Comparison of ENCODE assay signal across 23 cellular contexts in the genomic region with DNA sequence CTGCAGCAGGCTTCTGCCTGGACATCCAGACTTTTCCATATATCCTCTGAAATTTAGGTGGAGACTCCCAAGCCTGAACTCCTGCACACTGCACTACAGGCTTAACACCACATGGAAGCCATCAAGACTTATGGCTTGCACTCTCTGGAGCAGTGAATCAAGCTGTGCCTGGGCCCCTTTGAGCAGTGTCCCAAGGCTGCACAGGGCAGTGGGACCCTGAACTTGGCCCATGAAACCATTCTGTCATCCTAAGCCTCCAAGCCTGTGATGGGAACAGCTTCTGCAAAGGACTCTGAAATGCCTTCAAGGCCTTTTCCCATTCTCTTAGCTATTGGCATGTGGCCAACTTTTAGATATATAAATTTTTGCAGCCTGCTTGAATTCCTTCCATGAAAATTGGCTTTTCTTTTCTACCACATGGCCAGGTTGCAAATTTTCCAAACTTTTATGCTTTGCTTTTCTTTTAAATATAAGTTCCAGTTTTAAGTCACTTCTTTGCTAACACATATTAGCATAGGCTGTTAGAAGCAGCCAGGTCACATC.
"Had no signal": no experiment of that assay in that cellular context is flagged by ENCODE, and none has a peak within 500 bp of the region (broad histone marks: within the 10 kb centered on the region; RNA-seq: fewer than 3 reads in every experiment).

No MANE protein-coding gene starts in this region.

- H3K9ac ChIP-seq: neural progenitor cell had no signal

- H3K4me2 ChIP-seq: neural progenitor cell had no signal

- H3K4me1 ChIP-seq: gastrocnemius medialis, neural progenitor cell, prostate gland, right atrium auricular region, sigmoid colon, testis, tibial artery had no signal

- DNase-seq: effector CD8-positive, alpha-beta T cell; endodermal cell; foreskin fibroblast; gastrocnemius medialis; head of caudate nucleus; kidney; mesenchymal stem cell; midbrain; naive thymus-derived CD4-positive, alpha-beta T cell; sigmoid colon; stimulated activated CD4-positive, alpha-beta T cell treated with anti-CD3 and anti-CD28 coated beads, Interleukin-4, amount 100 ng/mL, for 4 hours; stimulated activated naive CD8-positive, alpha-beta T cell treated with anti-CD3 and anti-CD28 coated beads, Interleukin-15, Interleukin-2, amounts not matched to agents 100 U/mL and 50 U/mL, for 24 hours; substantia nigra; testis; tibial artery had no signal

- H3K36me3 ChIP-seq: gastrocnemius medialis, neural progenitor cell, prostate gland, right atrium auricular region, sigmoid colon, tibial artery had no signal

- H2AFZ ChIP-seq: neural progenitor cell had no signal

- FAIRE-seq: colon, kidney had no signal

- H3K27ac ChIP-seq: epithelial cell of prostate, gastrocnemius medialis, neural progenitor cell, prostate gland, right atrium auricular region, sigmoid colon, testis, tibial artery had no signal

- ATAC-seq: esophagus mucosa; gastrocnemius medialis; left lobe of liver; naive thymus-derived CD4-positive, alpha-beta T cell; stimulated activated memory B cell treated with anti-CD40 and anti-IgM and Interleukin-4, amounts not matched to agents 10 μg/mL and 1 μg/mL and 100 μg/mL, for 72 hours; stimulated activated naive CD8-positive, alpha-beta T cell treated with anti-CD3 and anti-CD28 coated beads, Interleukin-15, Interleukin-2, amounts not matched to agents 100 U/mL and 50 U/mL, for 24 hours had no signal

- H3K9me3 ChIP-seq: gastrocnemius medialis, prostate gland, testis had no signal

- H3K4me3 ChIP-seq: gastrocnemius medialis, neural progenitor cell, prostate gland, right atrium auricular region, sigmoid colon, testis, tibial artery had no signal

- H3K27me3 ChIP-seq: gastrocnemius medialis, neural progenitor cell, right atrium auricular region, sigmoid colon, testis, tibial artery had no signal
